In genomic region chr1:160401972-160402795, GRCh38 we compare ENCODE assay signal across 1 cellular context.
TF ChIP-seq lines count a peak whose summit lies in the region.

No MANE protein-coding gene starts in this region.

TF ChIP-seq in GM12878, 131 proteins besides CTCF, POLR2A, EP300 and RAD21:
- TF ChIP-seq RB1 (IDR thresholded peaks at IDR 0.05; ENCODE audit: borderline replicate concordance) = no peak
- no peak for TF ChIP-seq PBX3 (IDR thresholded peaks at IDR 0.05; ENCODE audit: insufficient replicate concordance, low read depth, low read length)
- TF ChIP-seq ZNF274 (IDR thresholded peaks at IDR 0.05; ENCODE audit: insufficient read depth, insufficient read length) = no peak
- no peak for TF ChIP-seq EZH2 (IDR thresholded peaks at IDR 0.05; ENCODE audit: borderline replicate concordance, control insufficient read depth, low read depth, low read length)
- no peak for TF ChIP-seq ZNF384 (IDR thresholded peaks at IDR 0.05; ENCODE audit: borderline replicate concordance, low read depth, low read length)
- no peak for TF ChIP-seq SREBF2 (IDR thresholded peaks at IDR 0.05; ENCODE audit: low read length)
- no peak for TF ChIP-seq ZNF592 (IDR thresholded peaks at IDR 0.05)
- no peak for TF ChIP-seq SP1 (IDR thresholded peaks at IDR 0.05; ENCODE audit: low read depth, low read length)
- TF ChIP-seq ELK1 (IDR thresholded peaks at IDR 0.05; ENCODE audit: low read depth, low read length) = no peak
- TF ChIP-seq TBL1XR1 (IDR thresholded peaks at IDR 0.05; ENCODE audit: low read depth, low read length) = no peak
- TF ChIP-seq NFXL1 (IDR thresholded peaks at IDR 0.05; ENCODE audit: borderline replicate concordance) = no peak
- no peak for TF ChIP-seq IRF4 (IDR thresholded peaks at IDR 0.05; ENCODE audit: low read depth, low read length)
